In the genomic region with DNA sequence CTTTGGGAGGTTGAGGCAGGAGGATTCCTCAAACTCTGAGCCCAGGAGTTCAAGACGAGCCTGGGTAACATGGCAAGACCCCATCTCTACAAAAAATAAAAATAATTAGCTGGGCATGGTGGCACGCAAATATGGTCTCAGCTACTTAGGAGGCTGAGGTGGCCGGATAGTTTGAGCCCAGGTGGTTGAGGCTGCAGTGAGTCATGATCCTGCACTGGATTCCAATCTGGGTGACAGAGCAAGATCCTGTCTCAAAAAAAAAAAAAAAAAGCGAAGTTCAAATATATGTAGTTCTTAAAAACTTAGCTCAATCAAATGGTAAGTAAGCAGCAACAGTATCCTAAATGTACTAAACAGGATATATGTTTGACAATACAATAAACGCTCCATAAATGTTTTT, we compare ENCODE assay signal across 1 cellular context.
TF ChIP-seq lines count a peak whose summit lies in the region.

No MANE protein-coding gene starts in this region.

TF ChIP-seq in IMR-90, 13 proteins besides CTCF, POLR2A, EP300 and RAD21 (continued from another document):
- TF ChIP-seq, protein P1, sequence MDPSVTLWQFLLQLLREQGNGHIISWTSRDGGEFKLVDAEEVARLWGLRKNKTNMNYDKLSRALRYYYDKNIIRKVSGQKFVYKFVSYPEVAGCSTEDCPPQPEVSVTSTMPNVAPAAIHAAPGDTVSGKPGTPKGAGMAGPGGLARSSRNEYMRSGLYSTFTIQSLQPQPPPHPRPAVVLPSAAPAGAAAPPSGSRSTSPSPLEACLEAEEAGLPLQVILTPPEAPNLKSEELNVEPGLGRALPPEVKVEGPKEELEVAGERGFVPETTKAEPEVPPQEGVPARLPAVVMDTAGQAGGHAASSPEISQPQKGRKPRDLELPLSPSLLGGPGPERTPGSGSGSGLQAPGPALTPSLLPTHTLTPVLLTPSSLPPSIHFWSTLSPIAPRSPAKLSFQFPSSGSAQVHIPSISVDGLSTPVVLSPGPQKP (IDR thresholded peaks at IDR 0.05; ENCODE audit: borderline replicate concordance, low read depth, low read length), result no peak
- TF ChIP-seq NFE2L2 (IDR thresholded peaks at IDR 0.05; ENCODE audit: low read depth, low read length), result no peak
- TF ChIP-seq SMC3 (IDR thresholded peaks at IDR 0.05; ENCODE audit: low read depth, low read length), result no peak
- TF ChIP-seq MXI1 (IDR thresholded peaks at IDR 0.05; ENCODE audit: borderline replicate concordance, low read depth, low read length), result no peak
- TF ChIP-seq CHD1 (IDR thresholded peaks at IDR 0.05; ENCODE audit: low read depth, low read length), result no peak
- TF ChIP-seq MAZ (IDR thresholded peaks at IDR 0.05; ENCODE audit: borderline replicate concordance, low read depth, low read length), result no peak
- no peak for TF ChIP-seq BHLHE40 (IDR thresholded peaks at IDR 0.05; ENCODE audit: low read depth, low read length)
